Comparison of ENCODE assay signal across 1 cellular context in the genomic region with DNA sequence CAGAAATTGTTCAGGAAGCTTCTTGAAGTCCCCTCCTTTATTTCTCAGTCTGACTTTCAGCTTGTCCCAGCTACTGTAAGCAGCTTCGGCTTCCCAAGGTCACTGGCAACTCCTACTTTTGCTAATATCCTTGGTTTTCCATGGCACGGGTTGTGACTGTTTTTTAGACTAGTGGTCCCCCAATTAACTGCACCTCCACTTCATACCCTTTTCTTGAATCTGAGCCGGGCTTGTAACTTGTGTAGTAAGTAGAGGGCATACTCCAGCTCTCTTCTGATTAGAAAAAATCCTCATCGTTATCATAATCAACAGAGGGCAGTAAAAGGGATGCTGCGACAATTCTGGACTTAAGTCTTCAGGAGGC.
TF ChIP-seq lines count a peak whose summit lies in the region.

No MANE protein-coding gene starts in this region.

TF ChIP-seq in K562, 482 proteins besides CTCF, POLR2A, EP300 and RAD21:
- TF ChIP-seq CREBBP (IDR thresholded peaks at IDR 0.05; ENCODE audit: low read depth, low read length) (no peak), FOSL1 (tag; conservative IDR thresholded peaks at IDR 0.05) (0 out of 2 replicates have a peak, but pooled peaks have one; percentile 4), ZEB2 (IDR thresholded peaks at IDR 0.05) (no peak), ZNF274 (IDR thresholded peaks at IDR 0.05; ENCODE audit: borderline replicate concordance, low read depth, low read length) (no peak), C11orf30 (IDR thresholded peaks at IDR 0.05; ENCODE audit: low read depth) (no peak), SPI1 (IDR thresholded peaks at IDR 0.05; ENCODE audit: borderline replicate concordance, low read depth, low read length) (peak; percentile 33; the same call in 1 of the 2 replicates), ZNF561 (CRISPR knock-in tag; conservative IDR thresholded peaks at IDR 0.05) (no peak), RBFOX2 (IDR thresholded peaks at IDR 0.05; ENCODE audit: low read depth, low read length) (no peak)
- TF ChIP-seq, protein P1, sequence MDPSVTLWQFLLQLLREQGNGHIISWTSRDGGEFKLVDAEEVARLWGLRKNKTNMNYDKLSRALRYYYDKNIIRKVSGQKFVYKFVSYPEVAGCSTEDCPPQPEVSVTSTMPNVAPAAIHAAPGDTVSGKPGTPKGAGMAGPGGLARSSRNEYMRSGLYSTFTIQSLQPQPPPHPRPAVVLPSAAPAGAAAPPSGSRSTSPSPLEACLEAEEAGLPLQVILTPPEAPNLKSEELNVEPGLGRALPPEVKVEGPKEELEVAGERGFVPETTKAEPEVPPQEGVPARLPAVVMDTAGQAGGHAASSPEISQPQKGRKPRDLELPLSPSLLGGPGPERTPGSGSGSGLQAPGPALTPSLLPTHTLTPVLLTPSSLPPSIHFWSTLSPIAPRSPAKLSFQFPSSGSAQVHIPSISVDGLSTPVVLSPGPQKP (CRISPR knock-in tag; IDR thresholded peaks at IDR 0.05), result no peak
- TF ChIP-seq, protein P2, sequence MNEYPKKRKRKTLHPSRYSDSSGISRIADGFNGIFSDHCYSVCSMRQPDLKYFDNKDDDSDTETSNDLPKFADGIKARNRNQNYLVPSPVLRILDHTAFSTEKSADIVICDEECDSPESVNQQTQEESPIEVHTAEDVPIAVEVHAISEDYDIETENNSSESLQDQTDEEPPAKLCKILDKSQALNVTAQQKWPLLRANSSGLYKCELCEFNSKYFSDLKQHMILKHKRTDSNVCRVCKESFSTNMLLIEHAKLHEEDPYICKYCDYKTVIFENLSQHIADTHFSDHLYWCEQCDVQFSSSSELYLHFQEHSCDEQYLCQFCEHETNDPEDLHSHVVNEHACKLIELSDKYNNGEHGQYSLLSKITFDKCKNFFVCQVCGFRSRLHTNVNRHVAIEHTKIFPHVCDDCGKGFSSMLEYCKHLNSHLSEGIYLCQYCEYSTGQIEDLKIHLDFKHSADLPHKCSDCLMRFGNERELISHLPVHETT (CRISPR knock-in tag; conservative IDR thresholded peaks at IDR 0.05 in 1 of 2, IDR thresholded peaks at IDR 0.05 in 1 of 2), result no peak
TF ChIP-seq in K562: peak in this region for 2.
